Comparison of ENCODE assay signal across 8 cellular contexts in the genomic region with DNA sequence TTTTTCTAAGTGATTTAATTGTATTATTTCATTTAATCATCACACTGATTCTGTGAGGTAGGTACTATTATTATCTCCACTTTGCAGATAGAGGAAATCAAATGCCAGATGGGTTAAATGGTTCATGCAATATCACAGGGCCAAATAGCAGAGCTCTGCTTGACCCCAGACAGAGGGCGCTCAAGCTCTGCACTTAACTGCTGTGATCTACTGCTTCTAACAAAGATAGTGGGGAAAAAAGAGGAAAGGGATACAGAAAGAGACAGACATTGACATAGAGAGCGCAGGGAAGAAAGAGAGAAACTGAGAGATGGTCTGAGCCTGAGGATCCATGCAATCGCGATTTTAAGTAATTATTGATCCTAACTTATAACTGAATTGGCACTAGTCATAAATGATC.
DNase-seq lines count a peak whose midpoint lies in the region; ATAC-seq, FAIRE-seq and TF ChIP-seq lines count a peak whose summit lies in the region.

No MANE protein-coding gene starts in this region.

- H3K36me3 ChIP-seq in DOHH2 (ENCODE audit: control insufficient read depth, low read length) (no peaks in the 10 kb centered on the region), PC-9 (ENCODE audit: low read depth) (no peaks in the 10 kb centered on the region), HepG2 (replicated peaks in 1 of 2; ENCODE audit: control insufficient read depth in 1 of 2, insufficient read depth in 2 of 2, low read length in 2 of 2) (no peaks in the 10 kb centered on the region), vagina (no peaks in the 10 kb centered on the region)

- H2AFZ ChIP-seq in PC-9 (no peak overlapping the region), HepG2 (ENCODE audit: low read length) (no peak overlapping the region)

- ATAC-seq in GM19467 (IDR thresholded peaks at IDR 0.05; ENCODE audit: unreplicated experiment) = peak; percentile 76
- ATAC-seq in HepG2 = peak; percentile 95

- no TSS peak for BruUV-seq in PC-9 (replicated peaks; lab: Mats Ljungman, UMichigan)
- no TSS peak for BruUV-seq in HepG2 (replicated peaks; lab: Mats Ljungman, UMichigan)

- H4K20me1 ChIP-seq in DOHH2 (ENCODE audit: control insufficient read depth, insufficient read depth, low read depth, low read length) (no peaks in the 10 kb centered on the region), PC-9 (ENCODE audit: insufficient read depth) (no peaks in the 10 kb centered on the region), HepG2 (ENCODE audit: insufficient read depth, low read length) (no peaks in the 10 kb centered on the region)

- WGBS in HepG2 (ENCODE audit: low lambda C conversion rate) = 5% methylated on average over 4 of the region's 4 CpGs
- WGBS in lower leg skin, 2 donors = 16 to 19% methylated on average over 4 of the region's 4 CpGs

- CTCF ChIA-PET in PC-9 (lab: Charles Lee) (no interaction called here), HepG2 (lab: Yijun Ruan, JAX; ENCODE audit: low intra/inter-chr PET ratio, low total read pairs) (interaction anchor here (1.4 to 1.6 kb wide), 2 partner anchors 260 to 818 kb away, joined by 4 to 5 read pairs; no protein-coding TSS in a partner anchor)

- no peak overlapping the region for H3K9ac ChIP-seq in HepG2 (ENCODE audit: insufficient read depth, low read depth, low read length)

- no peak for TF ChIP-seq RAD21 in HepG2 (CRISPR knock-in tag; IDR thresholded peaks at IDR 0.05)

- H3K27me3 ChIP-seq in DOHH2 (ENCODE audit: control insufficient read depth, low read length) (no peaks in the 10 kb centered on the region), PC-9 (ENCODE audit: insufficient read depth, low read depth) (no peaks in the 10 kb centered on the region), HepG2 (ENCODE audit: control insufficient read depth in 1 of 2, insufficient read depth in 2 of 2, low read length in 2 of 2) (no peaks in the 10 kb centered on the region), vagina (no peaks in the 10 kb centered on the region)

- TF ChIP-seq EP300 in HepG2 (IDR thresholded peaks at IDR 0.05; ENCODE audit: low read depth in 2 of 2, low read length in 2 of 2) = no peak
- TF ChIP-seq EP300 in HepG2 (CRISPR knock-in tag; IDR thresholded peaks at IDR 0.05; ENCODE audit: borderline replicate concordance) = no peak

- FAIRE-seq in HepG2 (lab: Jason Lieb, UNC) = peak; percentile 18

- H3K79me2 ChIP-seq in DOHH2 (ENCODE audit: control insufficient read depth, low read length) = no peaks in the 10 kb centered on the region
- no peaks in the 10 kb centered on the region for H3K79me2 ChIP-seq in PC-9 (ENCODE audit: low read depth)
- H3K79me2 ChIP-seq in HepG2 (ENCODE audit: insufficient read depth, low read length) = no peaks in the 10 kb centered on the region

- TF ChIP-seq CTCF in DOHH2 (IDR thresholded peaks at IDR 0.05; ENCODE audit: low read depth, low read length, poor library complexity, severe bottlenecking) = peak; percentile 81
- TF ChIP-seq CTCF in PC-9 (conservative IDR thresholded peaks at IDR 0.05) = peak; percentile 75
- peak; percentile 79 for TF ChIP-seq CTCF in HepG2 (CRISPR knock-in tag; IDR thresholded peaks at IDR 0.05)
- peak; percentile 27 to 67 (median 64) for TF ChIP-seq CTCF in vagina (IDR thresholded peaks at IDR 0.05)
- no peak for TF ChIP-seq CTCF in lower leg skin (IDR thresholded peaks at IDR 0.05)

- no peak overlapping the region for H3K4me3 ChIP-seq in DOHH2 (ENCODE audit: low read length)
- no peak overlapping the region for H3K4me3 ChIP-seq in PC-9
- no peak overlapping the region for H3K4me3 ChIP-seq in HepG2 (replicated peaks in 1 of 3; ENCODE audit: insufficient read depth in 1 of 3, low read depth in 2 of 3, low read length in 3 of 3)
- no peak overlapping the region for H3K4me3 ChIP-seq in vagina
- H3K4me3 ChIP-seq in lower leg skin (ENCODE audit: low read depth, poor library complexity, severe bottlenecking) = no peak overlapping the region

- intact Hi-C loops in PC-9 (cut with micrococcal nuclease; ENCODE audit: unreplicated experiment) (loop anchor here (1.0 to 5.0 kb wide), 2 partner anchors 91 to 821 kb away; no protein-coding TSS in a partner anchor), HepG2 (cut with micrococcal nuclease; ENCODE audit: unreplicated experiment) (loop anchor here (1.0 kb wide), 2 partner anchors 260 to 821 kb away; no protein-coding TSS in a partner anchor), vagina (cut with DNase I) (loop anchor here (5.0 kb wide), 1 partner anchor 824 kb away; no protein-coding TSS in a partner anchor), lower leg skin (cut with DNase I; ENCODE audit: low total_unique reads) (no loop called here)

- POLR2A ChIA-PET in PC-9 (lab: Charles Lee; ENCODE audit: unreplicated experiment) (interaction anchor here (0.6 kb wide), 1 partner anchor 422 kb away, joined by 3 read pairs; no protein-coding TSS in a partner anchor), HepG2 (lab: Yijun Ruan, JAX) (no interaction called here)

- H3K9me2 ChIP-seq in DOHH2 (replicated peaks; ENCODE audit: control insufficient read depth, low read length) = no peaks in the 10 kb centered on the region
- no peaks in the 10 kb centered on the region for H3K9me2 ChIP-seq in PC-9 (ENCODE audit: insufficient read depth)

- H3K4me1 ChIP-seq in DOHH2 (ENCODE audit: control insufficient read depth, low read length) (no peaks in the 10 kb centered on the region), PC-9 (replicated peaks; ENCODE audit: insufficient read depth) (no peaks in the 10 kb centered on the region), HepG2 (ENCODE audit: insufficient read depth, low read length) (no peaks in the 10 kb centered on the region), vagina (peaks cover 5% of the 10 kb centered on the region)

- TF ChIP-seq POLR2A in HepG2 (IDR thresholded peaks at IDR 0.05; ENCODE audit: insufficient read depth in 1 of 2, low read depth in 2 of 2, low read length in 2 of 2) (no peak), vagina (IDR thresholded peaks at IDR 0.05) (no peak), lower leg skin (IDR thresholded peaks at IDR 0.05) (no peak)

- H3K4me2 ChIP-seq in DOHH2 (ENCODE audit: low read length) (no peak overlapping the region), PC-9 (no peak overlapping the region), HepG2 (ENCODE audit: low read depth, low read length) (no peak overlapping the region)

- H3K9me3 ChIP-seq in DOHH2 (ENCODE audit: control insufficient read depth, insufficient read depth, low read length) (no peaks in the 10 kb centered on the region), PC-9 (ENCODE audit: insufficient read depth, low read depth) (no peaks in the 10 kb centered on the region; the same call in 1 of the 2 replicates), HepG2 (ENCODE audit: low read length) (no peaks in the 10 kb centered on the region), vagina (no peaks in the 10 kb centered on the region)

- H3F3A ChIP-seq in DOHH2 (ENCODE audit: control insufficient read depth, insufficient read depth) = no peaks in the 10 kb centered on the region
- H3F3A ChIP-seq in PC-9 (ENCODE audit: insufficient read depth, low read depth) = no peaks in the 10 kb centered on the region

- DNase-seq in HUDEP-2 (lab: John Stamatoyannopoulos, UW; ENCODE audit: unreplicated experiment in 76 of 76) (peak in 55 of 76 experiments; percentile 2 to 60 (median 25)), PC-9 (peak in 1 of 2 experiments; percentile 31), dedifferentiated amniotic fluid mesenchymal stem cell (ENCODE audit: extremely low spot score) (peak; percentile 67), HepG2 (ENCODE audit: low spot score) (peak; percentile 49), vagina (ENCODE audit: extremely low spot score in 2 of 2) (no peak), lower leg skin (ENCODE audit: low spot score in 2 of 2) (no peak)

- H3K27ac ChIP-seq in DOHH2 (ENCODE audit: low read depth, low read length) (no peak overlapping the region), PC-9 (no peak overlapping the region), HepG2 (ENCODE audit: extremely low read length, insufficient read depth, low read length) (no peak overlapping the region), vagina (no peak overlapping the region)

- in situ Hi-C loops in HepG2 (cut with HindIII; ENCODE audit: extremely low pct_ligation_motif_present, low pct_unique_long_range_greater_than_20kb) = loop anchor here (10.0 kb wide), 1 partner anchor 821 kb away; no protein-coding TSS in a partner anchor

TF ChIP-seq in HepG2, 621 proteins besides CTCF, POLR2A, EP300 and RAD21:
- TF ChIP-seq STAG1 (CRISPR knock-in tag; IDR thresholded peaks at IDR 0.05) (peak; percentile 82), SP5 (CRISPR knock-in tag; IDR thresholded peaks at IDR 0.05; ENCODE audit: borderline replicate concordance, low read depth) (no peak), SMC3 (IDR thresholded peaks at IDR 0.05; ENCODE audit: low read length) (peak; percentile 69)

Comparison
In these comparisons a context has a peak if more than half of its experiments do, and no peak if none do; other contexts are left out.
1. CTCF ChIP-seq: peak in DOHH2 (single experiment), PC-9 (single experiment), HepG2 (single experiment) and vagina (3 of 3); none in lower leg skin (0 of 3).
2. DNase-seq: peak in HUDEP-2 (55 of 76), dedifferentiated amniotic fluid mesenchymal stem cell (single experiment) and HepG2 (single experiment); none in vagina (0 of 2) and lower leg skin (0 of 2).